16 cellular contexts compared by ENCODE assay signal in the genomic region with DNA sequence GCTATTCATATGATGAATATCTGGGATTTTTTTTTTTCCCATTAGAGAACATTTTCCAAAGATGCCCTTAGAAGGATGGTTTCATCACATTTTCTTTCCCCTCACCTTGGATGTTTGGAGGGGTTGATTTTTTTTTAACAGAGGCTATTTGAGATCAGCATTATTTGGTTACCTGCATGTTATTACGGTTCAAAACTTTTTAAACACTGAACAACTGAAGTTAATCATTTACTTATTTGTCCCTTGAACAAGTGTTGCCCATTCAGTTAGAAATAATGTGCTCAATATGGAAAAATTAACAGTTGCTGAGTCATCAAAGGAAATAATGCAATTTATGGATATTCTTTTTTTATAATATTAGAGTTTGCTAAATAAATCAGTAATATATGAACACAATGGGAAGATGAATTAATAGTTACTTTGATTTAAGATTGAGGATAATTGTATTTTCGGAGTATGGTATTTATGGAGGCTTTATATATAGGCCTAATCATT. TPM values are rescaled to one million over a fixed set of nuclear protein-coding genes. Genes with fewer than 3 reads are reported as not detected.
DNase-seq lines count a peak whose midpoint lies in the region.
"Had no signal": no experiment of that assay in that cellular context is flagged by ENCODE, and none has a peak within 500 bp of the region (broad histone marks: within the 10 kb centered on the region; RNA-seq: fewer than 3 reads in every experiment).

No MANE protein-coding gene starts in this region.

- DNase-seq in DMS53 (lab: John Stamatoyannopoulos, UW) (peak; percentile 82), HuH-7 (ENCODE audit: low spot score) (peak; percentile 6), SW480 (ENCODE audit: low spot score) (peak; percentile 2), renal cortical epithelial cell (ENCODE audit: low read depth) (peak; percentile 29), epidermal melanocyte (ENCODE audit: insufficient read length, low spot score) (no peak), NCI-H146 (lab: John Stamatoyannopoulos, UW) (no peak), EL (no peak)
- DNase-seq: BE2C; CD4-positive, alpha-beta T cell; CD8-positive, alpha-beta memory T cell; DMS 273 treated with DMSO at 0.1 percent for 48 hours; GF-D8; GM23248; H7; HCEC 1CT had no signal

RNA-seq across cellular contexts. Expression of a gene that starts 26.7 kb away (rescaled TPM):
- 2.0 and 4.5 TPM in 2 replicates for total RNA-seq in renal cortical epithelial cell
- total RNA-seq: CD4-positive, alpha-beta T cell; CD8-positive, alpha-beta memory T cell; G401 had no signal

Comparison
In these comparisons a context has a peak if more than half of its experiments do, and no peak if none do; other contexts are left out.
1. DNase-seq: peak in DMS53 (single experiment), HuH-7 (single experiment), SW480 (single experiment) and renal cortical epithelial cell (single experiment); none in epidermal melanocyte (single experiment), NCI-H146 (single experiment) and EL (single experiment).